ENCODE assay signal across 1 cellular context in the genomic region with DNA sequence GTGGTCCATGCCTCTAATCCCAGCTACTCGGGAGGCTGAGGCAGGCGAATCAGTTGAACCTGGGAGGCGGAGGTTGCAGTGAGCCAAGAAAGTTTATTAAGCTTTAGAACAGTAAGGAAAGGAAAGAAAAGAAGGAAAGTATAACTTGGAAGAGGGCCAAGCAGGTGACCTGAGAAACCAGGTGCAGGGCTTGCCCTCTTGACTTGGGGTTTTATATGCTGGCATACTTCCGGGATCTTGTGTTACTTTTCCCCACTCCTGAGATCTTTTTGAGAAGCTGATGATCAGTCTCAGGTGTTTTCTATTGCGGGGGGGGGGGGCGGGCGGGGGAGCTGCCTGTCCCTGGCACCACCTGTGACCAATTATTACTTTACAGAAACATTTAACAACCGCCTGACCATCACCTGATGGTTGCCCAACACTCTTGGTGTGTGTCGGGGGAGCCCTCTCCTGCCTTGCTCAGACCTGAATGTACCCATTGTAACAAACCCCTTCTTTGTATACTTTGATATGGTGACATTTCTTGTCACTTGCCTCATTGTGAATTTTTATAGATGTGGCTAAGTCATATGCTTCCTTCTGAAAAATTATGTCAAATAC.
TF ChIP-seq lines count a peak whose summit lies in the region.

No MANE protein-coding gene starts in this region.

TF ChIP-seq in HepG2, 621 proteins besides CTCF, POLR2A, EP300 and RAD21:
- TF ChIP-seq CEBPG (CRISPR knock-in tag; IDR thresholded peaks at IDR 0.05) (peak; percentile 44; the same call in 1 of the 2 replicates), ZFP62 (CRISPR knock-in tag; IDR thresholded peaks at IDR 0.05) (no peak), NFIB (CRISPR knock-in tag; IDR thresholded peaks at IDR 0.05; ENCODE audit: borderline replicate concordance) (no peak)
